ENCODE assay signal across 21 cellular contexts in genomic region chr11:75272391-75272790, GRCh38. TPM values are rescaled to one million over a fixed set of nuclear protein-coding genes. Genes with fewer than 3 reads are reported as not detected.
DNase-seq lines count a peak whose midpoint lies in the region; ATAC-seq and TF ChIP-seq lines count a peak whose summit lies in the region.
"Had no signal": no experiment of that assay in that cellular context is flagged by ENCODE, and none has a peak within 500 bp of the region (broad histone marks: within the 10 kb centered on the region; RNA-seq: fewer than 3 reads in every experiment).

No MANE protein-coding gene starts in this region.

- intact Hi-C loops in dendritic cell treated with granulocyte-macrophage colony-stimulating factor and Interleukin-4, amounts not matched to agents 40 ng/mL and 50 ng/mL, for 4 days (cut with micrococcal nuclease) = no loop called here
- intact Hi-C loops in sigmoid colon (cut with DNase I) = no loop called here

- H3K27me3 ChIP-seq in GM06990 (replicated peaks; ENCODE audit: control insufficient read depth, insufficient read depth, low read length) (no peaks in the 10 kb centered on the region; the same call in 1 of the 2 replicates), sigmoid colon (no peaks in the 10 kb centered on the region)
- H3K27me3 ChIP-seq: gastrocnemius medialis, uterus had no signal

- no peaks in the 10 kb centered on the region for H3K4me1 ChIP-seq in sigmoid colon
- H3K4me1 ChIP-seq: gastrocnemius medialis, uterus had no signal

- TF ChIP-seq EP300 in sigmoid colon (IDR thresholded peaks at IDR 0.05) = no peak

- H3K4me3 ChIP-seq in GM06990 (replicated peaks; ENCODE audit: low read depth, low read length) (peak overlapping the region; percentile 35), sigmoid colon (no peak overlapping the region)
- H3K4me3 ChIP-seq: gastrocnemius medialis, mucosa of descending colon, uterus had no signal

- 87 to 95% methylated on average over 5 of the region's 5 CpGs for WGBS in sigmoid colon, 2 donors

- H3K9me3 Mint-ChIP-seq in activated naive CD8-positive, alpha-beta T cell treated with anti-CD3 and anti-CD28 coated beads, Interleukin-2, amount 10 ng/mL, durations not matched to agents 7 days and 5 days = no peaks in the 10 kb centered on the region
- no peaks in the 10 kb centered on the region for H3K9me3 Mint-ChIP-seq in activated naive CD8-positive, alpha-beta T cell treated with anti-CD3 and anti-CD28 coated beads, Interleukin-2, amount 50 U/mL, for 24 hours
- H3K9me3 Mint-ChIP-seq in dendritic cell treated with granulocyte-macrophage colony-stimulating factor and Interleukin-4, amounts not matched to agents 40 ng/mL and 50 ng/mL, for 4 days = no peaks in the 10 kb centered on the region

- ATAC-seq in activated naive CD8-positive, alpha-beta T cell treated with anti-CD3 and anti-CD28 coated beads, Interleukin-2, amount 10 ng/mL, durations not matched to agents 7 days and 5 days (ENCODE audit: low read depth) = no peak
- ATAC-seq in activated naive CD8-positive, alpha-beta T cell treated with anti-CD3 and anti-CD28 coated beads, Interleukin-2, amount 50 U/mL, for 24 hours = no peak
- ATAC-seq: gastrocnemius medialis, left lobe of liver, mucosa of descending colon had no signal

- POLR2A ChIA-PET in activated naive CD8-positive, alpha-beta T cell treated with anti-CD3 and anti-CD28 coated beads, Interleukin-2, amount 10 ng/mL, durations not matched to agents 7 days and 5 days (lab: Charles Lee) = no interaction called here

- H3K36me3 ChIP-seq in GM06990 (ENCODE audit: control insufficient read depth, insufficient read depth, low read length) = no peaks in the 10 kb centered on the region
- H3K36me3 ChIP-seq in sigmoid colon = peaks cover 6 to 90% (median 37%) of the 10 kb centered on the region in 4 donors
- H3K36me3 ChIP-seq: uterus had no signal

- TF ChIP-seq POLR2A in sigmoid colon (IDR thresholded peaks at IDR 0.05) = no peak

- H3K36me3 Mint-ChIP-seq in activated naive CD8-positive, alpha-beta T cell treated with anti-CD3 and anti-CD28 coated beads, Interleukin-2, amount 10 ng/mL, durations not matched to agents 7 days and 5 days = peaks cover 23% of the 10 kb centered on the region
- peaks cover 5% of the 10 kb centered on the region for H3K36me3 Mint-ChIP-seq in activated naive CD8-positive, alpha-beta T cell treated with anti-CD3 and anti-CD28 coated beads, Interleukin-2, amount 50 U/mL, for 24 hours (ENCODE audit: low read depth)
- H3K36me3 Mint-ChIP-seq in dendritic cell treated with granulocyte-macrophage colony-stimulating factor and Interleukin-4, amounts not matched to agents 40 ng/mL and 50 ng/mL, for 4 days (ENCODE audit: low read depth) = peaks cover 100% of the 10 kb centered on the region

- peaks cover 27% of the 10 kb centered on the region for H3K4me1 Mint-ChIP-seq in activated naive CD8-positive, alpha-beta T cell treated with anti-CD3 and anti-CD28 coated beads, Interleukin-2, amount 10 ng/mL, durations not matched to agents 7 days and 5 days
- H3K4me1 Mint-ChIP-seq in activated naive CD8-positive, alpha-beta T cell treated with anti-CD3 and anti-CD28 coated beads, Interleukin-2, amount 50 U/mL, for 24 hours = peaks cover 31% of the 10 kb centered on the region
- peaks cover 56% of the 10 kb centered on the region for H3K4me1 Mint-ChIP-seq in dendritic cell treated with granulocyte-macrophage colony-stimulating factor and Interleukin-4, amounts not matched to agents 40 ng/mL and 50 ng/mL, for 4 days (ENCODE audit: low read depth)

- DNase-seq in activated naive CD8-positive, alpha-beta T cell treated with anti-CD3 and anti-CD28 coated beads, Interleukin-2, amount 10 ng/mL, durations not matched to agents 7 days and 5 days = peak; percentile 15
- no peak for DNase-seq in activated naive CD8-positive, alpha-beta T cell treated with anti-CD3 and anti-CD28 coated beads, Interleukin-2, amount 50 U/mL, for 24 hours
- DNase-seq in GM06990 (ENCODE audit: extremely low read depth, insufficient read length) = no peak
- DNase-seq in sigmoid colon = peak; percentile 18
- DNase-seq in AG20443 (ENCODE audit: low spot score) = no peak
- no peak for DNase-seq in SIG-M5 (lab: John Stamatoyannopoulos, UW)
- DNase-seq in hippocampal formation (lab: John Stamatoyannopoulos, UW) = no peak
- DNase-seq: activated CD4-positive, CD25-positive, alpha-beta regulatory T cell; Calu3; H7; MV-4-11; NCI-H187 treated with DMSO at 0.1 percent for 48 hours; SHP77 treated with DMSO at 0.1 percent for 48 hours; stimulated activated CD4-positive, alpha-beta T cell treated with anti-CD3 and anti-CD28 coated beads, Interleukin-1b, Interleukin-23, amount 100 ng/mL, for 48 hours had no signal

- H3K9me3 ChIP-seq in sigmoid colon = no peaks in the 10 kb centered on the region
- H3K9me3 ChIP-seq: gastrocnemius medialis, mucosa of descending colon, uterus had no signal

- TF ChIP-seq CTCF in GM06990 (IDR thresholded peaks at IDR 0.05; ENCODE audit: insufficient read depth, low read length, poor library complexity, severe bottlenecking) = no peak
- no peak for TF ChIP-seq CTCF in sigmoid colon (IDR thresholded peaks at IDR 0.05)

- no peak overlapping the region for H3K4me3 Mint-ChIP-seq in activated naive CD8-positive, alpha-beta T cell treated with anti-CD3 and anti-CD28 coated beads, Interleukin-2, amount 10 ng/mL, durations not matched to agents 7 days and 5 days
- H3K4me3 Mint-ChIP-seq in activated naive CD8-positive, alpha-beta T cell treated with anti-CD3 and anti-CD28 coated beads, Interleukin-2, amount 50 U/mL, for 24 hours = no peak overlapping the region
- no peak overlapping the region for H3K4me3 Mint-ChIP-seq in dendritic cell treated with granulocyte-macrophage colony-stimulating factor and Interleukin-4, amounts not matched to agents 40 ng/mL and 50 ng/mL, for 4 days

- peak overlapping the region; percentile 83 for H3K27ac Mint-ChIP-seq in activated naive CD8-positive, alpha-beta T cell treated with anti-CD3 and anti-CD28 coated beads, Interleukin-2, amount 10 ng/mL, durations not matched to agents 7 days and 5 days
- H3K27ac Mint-ChIP-seq in activated naive CD8-positive, alpha-beta T cell treated with anti-CD3 and anti-CD28 coated beads, Interleukin-2, amount 50 U/mL, for 24 hours = no peak overlapping the region
- H3K27ac Mint-ChIP-seq in dendritic cell treated with granulocyte-macrophage colony-stimulating factor and Interleukin-4, amounts not matched to agents 40 ng/mL and 50 ng/mL, for 4 days = peak overlapping the region; percentile 60

- no peaks in the 10 kb centered on the region for H3K27me3 Mint-ChIP-seq in activated naive CD8-positive, alpha-beta T cell treated with anti-CD3 and anti-CD28 coated beads, Interleukin-2, amount 10 ng/mL, durations not matched to agents 7 days and 5 days
- no peaks in the 10 kb centered on the region for H3K27me3 Mint-ChIP-seq in activated naive CD8-positive, alpha-beta T cell treated with anti-CD3 and anti-CD28 coated beads, Interleukin-2, amount 50 U/mL, for 24 hours
- H3K27me3 Mint-ChIP-seq in dendritic cell treated with granulocyte-macrophage colony-stimulating factor and Interleukin-4, amounts not matched to agents 40 ng/mL and 50 ng/mL, for 4 days = no peaks in the 10 kb centered on the region

- no peak overlapping the region for H3K27ac ChIP-seq in sigmoid colon
- H3K27ac ChIP-seq: gastrocnemius medialis, uterus had no signal

RNA-seq across cellular contexts. Expression of gene TPBGL, which starts 31.8 kb away (rescaled TPM):
- under 1 TPM; 0.14 to 0.28 TPM for total RNA-seq in activated naive CD8-positive, alpha-beta T cell treated with anti-CD3 and anti-CD28 coated beads, Interleukin-2, amount 10 ng/mL, durations not matched to agents 7 days and 5 days
- under 1 TPM in 3 of 4 donors, not detected in 1; 0.33 to 0.68 (median 0.36) TPM for total RNA-seq in sigmoid colon
- under 1 TPM in 1 of 3 donors, not detected in 2; 0.28 TPM for polyA plus RNA-seq in sigmoid colon
- total RNA-seq: Calu3, epithelial cell of proximal tubule, gastrocnemius medialis, H7, left lobe of liver, osteocyte had no signal

Comparison
In these comparisons a context has a peak if more than half of its experiments do, and no peak if none do; other contexts are left out.
1. DNase-seq: peak in activated naive CD8-positive, alpha-beta T cell treated with anti-CD3 and anti-CD28 coated beads, Interleukin-2, amount 10 ng/mL, durations not matched to agents 7 days and 5 days (single experiment) and sigmoid colon (single experiment); none in activated naive CD8-positive, alpha-beta T cell treated with anti-CD3 and anti-CD28 coated beads, Interleukin-2, amount 50 U/mL, for 24 hours (single experiment), GM06990 (single experiment), AG20443 (single experiment), SIG-M5 (single experiment) and hippocampal formation (0 of 2).